ENCODE assay signal across 9 cellular contexts in genomic region chr12:75390156-75390898, GRCh38. TPM values are rescaled to one million over a fixed set of nuclear protein-coding genes. Genes with fewer than 3 reads are reported as not detected.
DNase-seq lines count a peak whose midpoint lies in the region; ATAC-seq and TF ChIP-seq lines count a peak whose summit lies in the region.
"Had no signal": no experiment of that assay in that cellular context is flagged by ENCODE, and none has a peak within 500 bp of the region (broad histone marks: within the 10 kb centered on the region; RNA-seq: fewer than 3 reads in every experiment).

No MANE protein-coding gene starts in this region.

- H3K27ac ChIP-seq in 22Rv1 (peak overlapping the region; percentile 80), substantia nigra (ENCODE audit: low read depth, low read length, poor library complexity, severe bottlenecking) (peak overlapping the region; percentile 41)

- H3K4me3 Mint-ChIP-seq in activated CD8-positive, alpha-beta T cell treated with anti-CD3 and anti-CD28 coated beads for 36 hours = peak overlapping the region; percentile 87
- H3K4me3 Mint-ChIP-seq in immature natural killer cell = peak overlapping the region; percentile 89 to 95 (median 94)

- peaks cover 32% of the 10 kb centered on the region for H3K4me1 Mint-ChIP-seq in activated CD8-positive, alpha-beta T cell treated with anti-CD3 and anti-CD28 coated beads for 36 hours (ENCODE audit: low read depth)
- peaks cover 28 to 41% of the 10 kb centered on the region in 2 donors for H3K4me1 Mint-ChIP-seq in immature natural killer cell

- ATAC-seq in GM21515 (IDR thresholded peaks at IDR 0.05; ENCODE audit: unreplicated experiment) = peak; percentile 7
- ATAC-seq in activated CD8-positive, alpha-beta T cell treated with anti-CD3 and anti-CD28 coated beads for 36 hours = peak; percentile 29

- H3K36me3 Mint-ChIP-seq in activated CD8-positive, alpha-beta T cell treated with anti-CD3 and anti-CD28 coated beads for 36 hours (ENCODE audit: low read depth) = no peaks in the 10 kb centered on the region
- peaks cover 0 to 3% (median 0%) of the 10 kb centered on the region in 3 donors for H3K36me3 Mint-ChIP-seq in immature natural killer cell

- H3K9me3 Mint-ChIP-seq in activated CD8-positive, alpha-beta T cell treated with anti-CD3 and anti-CD28 coated beads for 36 hours = peaks cover 4% of the 10 kb centered on the region
- no peaks in the 10 kb centered on the region for H3K9me3 Mint-ChIP-seq in immature natural killer cell

- intact Hi-C loops in activated CD8-positive, alpha-beta T cell treated with anti-CD3 and anti-CD28 coated beads for 36 hours (cut with micrococcal nuclease) = loop anchor here (5.0 kb wide), 3 partner anchors 43 to 117 kb away; partner anchors contain the start of gene GLIPR1

- POLR2A ChIA-PET in activated CD8-positive, alpha-beta T cell treated with anti-CD3 and anti-CD28 coated beads for 36 hours (lab: Charles Lee) = interaction anchor here (0.6 to 1.5 kb wide), 4 partner anchors 87 to 121 kb away, joined by 3 to 4 read pairs (median 3); partner anchors contain the start of genes GLIPR1 and KRR1

- no peak for DNase-seq in activated CD8-positive, alpha-beta T cell treated with anti-CD3 and anti-CD28 coated beads for 36 hours
- no peak for DNase-seq in immature natural killer cell
- no peak for DNase-seq in substantia nigra (lab: John Stamatoyannopoulos, UW)
- DNase-seq in HUDEP-2 (lab: John Stamatoyannopoulos, UW; ENCODE audit: unreplicated experiment in 76 of 76) = no peak
- no peak for DNase-seq in occipital lobe (lab: John Stamatoyannopoulos, UW)
- no peak for DNase-seq in NCI-H446 treated with DMSO at 0.1 percent for 48 hours (lab: John Stamatoyannopoulos, UW)

- H3K27ac Mint-ChIP-seq in activated CD8-positive, alpha-beta T cell treated with anti-CD3 and anti-CD28 coated beads for 36 hours = peak overlapping the region; percentile 95
- peak overlapping the region; percentile 62 to 99 (median 96) for H3K27ac Mint-ChIP-seq in immature natural killer cell

- TF ChIP-seq CTCF in 22Rv1 (IDR thresholded peaks at IDR 0.05) = no peak
- TF ChIP-seq CTCF in activated CD8-positive, alpha-beta T cell treated with anti-CD3 and anti-CD28 coated beads for 36 hours (IDR thresholded peaks at IDR 0.05) = no peak

- no peaks in the 10 kb centered on the region for H3K27me3 Mint-ChIP-seq in activated CD8-positive, alpha-beta T cell treated with anti-CD3 and anti-CD28 coated beads for 36 hours
- peaks cover 0 to 4% (median 0%) of the 10 kb centered on the region in 3 donors for H3K27me3 Mint-ChIP-seq in immature natural killer cell (ENCODE audit: low read depth in 3 of 3)

- CTCF ChIA-PET in activated CD8-positive, alpha-beta T cell treated with anti-CD3 and anti-CD28 coated beads for 36 hours (lab: Charles Lee) = interaction anchor here (0.6 to 3.4 kb wide), 15 partner anchors 14 to 249 kb away, joined by 3 to 28 read pairs (median 6); partner anchors contain the start of genes CAPS2, GLIPR1 and GLIPR1L1

RNA-seq across cellular contexts. Expression of gene GLIPR1L2, which starts 0.6 kb away (rescaled TPM):
- under 1 TPM; 0.27 to 0.43 TPM for total RNA-seq in activated CD8-positive, alpha-beta T cell treated with anti-CD3 and anti-CD28 coated beads for 36 hours
- under 1 TPM in 2 of 3 donors, not detected in 1; 0.71 to 0.84 TPM for polyA plus RNA-seq in immature natural killer cell
- 2.3 TPM for total RNA-seq in occipital lobe

RNA-seq across cellular contexts. Expression of gene GLIPR1L1, which starts 55.9 kb away (rescaled TPM):
- total RNA-seq in activated CD8-positive, alpha-beta T cell treated with anti-CD3 and anti-CD28 coated beads for 36 hours = not detected
- not detected for polyA plus RNA-seq in immature natural killer cell
- not detected for total RNA-seq in occipital lobe
- total RNA-seq: glomerular endothelial cell had no signal
